13 cellular contexts compared by ENCODE assay signal in the genomic region with DNA sequence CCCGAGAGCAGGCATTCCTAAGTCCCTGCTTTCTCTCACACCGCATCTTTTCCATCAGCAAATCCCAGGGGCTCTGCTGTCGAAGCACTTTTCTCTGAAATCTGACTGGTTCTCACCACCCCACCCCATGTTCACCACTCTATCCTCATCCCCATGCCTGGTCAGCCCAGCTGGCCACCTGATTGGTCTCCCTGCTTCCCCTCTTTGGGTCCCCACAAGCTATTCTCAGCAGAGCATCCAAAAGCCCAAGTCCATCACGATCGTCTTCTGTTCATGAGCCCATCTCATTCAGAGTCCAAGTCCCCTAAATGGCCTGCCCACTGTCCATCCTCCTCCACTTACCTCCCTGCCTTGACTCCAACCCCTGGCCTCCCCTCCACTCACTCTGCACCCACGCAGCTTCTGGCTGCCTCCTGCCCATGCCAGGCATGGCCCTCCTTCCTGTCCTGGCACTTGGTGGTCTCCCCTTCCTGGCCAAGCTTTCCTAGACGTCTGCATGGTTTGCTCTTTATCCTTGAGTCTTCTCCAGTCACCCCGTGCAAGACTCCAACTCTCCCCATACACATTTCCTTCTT. TPM values are rescaled to one million over a fixed set of nuclear protein-coding genes. Genes with fewer than 3 reads are reported as not detected.
A peak's percentile ranks its signal among the peaks of the same experiment; 100 is the strongest.
DNase-seq lines count a peak whose midpoint lies in the region; ATAC-seq, FAIRE-seq and TF ChIP-seq lines count a peak whose summit lies in the region.
"Had no signal": no experiment of that assay in that cellular context is flagged by ENCODE, and none has a peak within 500 bp of the region (broad histone marks: within the 10 kb centered on the region; RNA-seq: fewer than 3 reads in every experiment).

No MANE protein-coding gene starts in this region.

- no peak for TF ChIP-seq RAD21 in HepG2 (CRISPR knock-in tag; IDR thresholded peaks at IDR 0.05)

- peak overlapping the region; percentile 88 for H3K4me3 Mint-ChIP-seq in glutamatergic neuron (ENCODE audit: unreplicated experiment)

- in situ Hi-C loops in HepG2 (cut with HindIII; ENCODE audit: extremely low pct_ligation_motif_present, low pct_unique_long_range_greater_than_20kb), result loop anchor here (10.0 to 25.0 kb wide), 2 partner anchors 246 to 1712 kb away; no protein-coding TSS in a partner anchor

- H3K27ac Mint-ChIP-seq in glutamatergic neuron (ENCODE audit: unreplicated experiment), result no peak overlapping the region

- TF ChIP-seq EP300 in HepG2 (IDR thresholded peaks at IDR 0.05; ENCODE audit: low read depth in 2 of 2, low read length in 2 of 2) (no peak), HepG2 (CRISPR knock-in tag; IDR thresholded peaks at IDR 0.05; ENCODE audit: borderline replicate concordance) (no peak)

- H3K4me3 ChIP-seq in HepG2 (replicated peaks in 1 of 3; ENCODE audit: insufficient read depth in 1 of 3, low read depth in 2 of 3, low read length in 3 of 3), result no peak overlapping the region; a peak in 1 of 6 replicates
- no peak overlapping the region for H3K4me3 ChIP-seq in right lobe of liver
- H3K4me3 ChIP-seq in OCI-LY3 (ENCODE audit: low read length), result peak overlapping the region; percentile 96
- no peak overlapping the region for H3K4me3 ChIP-seq in lower leg skin (ENCODE audit: low read depth, poor library complexity, severe bottlenecking)

- peaks cover 2 to 16% of the 10 kb centered on the region in 2 experiments; a peak in 3 of 5 replicates for H3K27me3 ChIP-seq in HepG2 (ENCODE audit: control insufficient read depth in 1 of 2, insufficient read depth in 2 of 2, low read length in 2 of 2)
- no peaks in the 10 kb centered on the region for H3K27me3 ChIP-seq in right lobe of liver
- H3K27me3 ChIP-seq in OCI-LY3 (ENCODE audit: low read depth, low read length), result peaks cover 13% of the 10 kb centered on the region
- H3K27me3 ChIP-seq: Peyer's patch had no signal

- H3K9me3 ChIP-seq in HepG2 (ENCODE audit: low read length) (no peaks in the 10 kb centered on the region), right lobe of liver (no peaks in the 10 kb centered on the region), OCI-LY3 (ENCODE audit: insufficient read depth, low read length) (no peaks in the 10 kb centered on the region)
- H3K9me3 ChIP-seq: gastroesophageal sphincter, Peyer's patch had no signal

- H3K9ac ChIP-seq in HepG2 (ENCODE audit: insufficient read depth, low read depth, low read length) (no peak overlapping the region), OCI-LY3 (ENCODE audit: low read length) (no peak overlapping the region)

- FAIRE-seq in HepG2 (lab: Jason Lieb, UNC), result no peak

- H2AFZ ChIP-seq in HepG2 (ENCODE audit: low read length), result no peak overlapping the region
- H2AFZ ChIP-seq in OCI-LY3 (ENCODE audit: low read depth, low read length), result 0 out of 2 replicates have a peak overlapping the region, but pooled peaks have one; percentile 76

- H3K36me3 ChIP-seq in HepG2 (replicated peaks in 1 of 2; ENCODE audit: control insufficient read depth in 1 of 2, insufficient read depth in 2 of 2, low read length in 2 of 2), result no peaks in the 10 kb centered on the region
- H3K36me3 ChIP-seq in right lobe of liver, result no peaks in the 10 kb centered on the region
- no peaks in the 10 kb centered on the region for H3K36me3 ChIP-seq in OCI-LY3 (replicated peaks; ENCODE audit: low read depth, low read length)
- H3K36me3 ChIP-seq: gastroesophageal sphincter, Peyer's patch had no signal

- TF ChIP-seq CTCF in HepG2 (CRISPR knock-in tag; IDR thresholded peaks at IDR 0.05) (no peak), right lobe of liver (IDR thresholded peaks at IDR 0.05) (no peak), OCI-LY3 (IDR thresholded peaks at IDR 0.05; ENCODE audit: low read depth, low read length) (no peak), glutamatergic neuron (IDR thresholded peaks at IDR 0.05; ENCODE audit: partially characterized antibody, unreplicated experiment) (no peak), lower leg skin (IDR thresholded peaks at IDR 0.05) (no peak)

- BruUV-seq in HepG2 (replicated peaks; lab: Mats Ljungman, UMichigan), result no TSS peak

- H4K20me1 ChIP-seq in HepG2 (ENCODE audit: insufficient read depth, low read length) (peaks cover 22% of the 10 kb centered on the region), OCI-LY3 (ENCODE audit: insufficient read depth, low read length) (peaks cover 16% of the 10 kb centered on the region)

- no peaks in the 10 kb centered on the region for H3K36me3 Mint-ChIP-seq in glutamatergic neuron (ENCODE audit: unreplicated experiment)

- TF ChIP-seq POLR2A in HepG2 (IDR thresholded peaks at IDR 0.05; ENCODE audit: insufficient read depth in 1 of 2, low read depth in 2 of 2, low read length in 2 of 2) (no peak), right lobe of liver (IDR thresholded peaks at IDR 0.05) (no peak), lower leg skin (IDR thresholded peaks at IDR 0.05) (no peak)

- intact Hi-C loops in HepG2 (cut with micrococcal nuclease; ENCODE audit: unreplicated experiment), result no loop called here
- intact Hi-C loops in right lobe of liver (cut with DNase I), result loop anchor here in 1 of 2 donors (5.0 to 10.0 kb wide), 2 partner anchors 118 to 246 kb away; no protein-coding TSS in a partner anchor
- intact Hi-C loops in lower leg skin (cut with DNase I; ENCODE audit: low total_unique reads), result loop anchor here (10.0 kb wide), 1 partner anchor 106 kb away; no protein-coding TSS in a partner anchor

- POLR2A ChIA-PET in HepG2 (lab: Yijun Ruan, JAX), result interaction anchor here (3.1 kb wide), 1 partner anchor 81 kb away, joined by 17 read pairs; the partner anchor contains the start of gene BNIP3

- DNase-seq in HepG2 (ENCODE audit: low spot score) (no peak), right lobe of liver (no peak), glutamatergic neuron (no peak), lower leg skin (ENCODE audit: low spot score in 2 of 2) (no peak)
- DNase-seq in stimulated activated CD4-positive, alpha-beta T cell treated with anti-CD3 and anti-CD28 coated beads, Interleukin-15, amount 100 ng/mL, for 24 hours, result no peak
- DNase-seq: activated CD4-positive, CD25-positive, alpha-beta regulatory T cell treated with anti-CD3 and anti-CD28 coated beads, Interleukin-2, amount 50 U/mL, for 72 hours; DMS79 treated with DMSO at 0.1 percent for 48 hours; NCI-H1930 had no signal

- H3K4me1 Mint-ChIP-seq in glutamatergic neuron (ENCODE audit: low read depth, unreplicated experiment), result peaks cover 15% of the 10 kb centered on the region

- CTCF ChIA-PET in HepG2 (lab: Yijun Ruan, JAX; ENCODE audit: low intra/inter-chr PET ratio, low total read pairs), result no interaction called here

- H3K4me2 ChIP-seq in HepG2 (ENCODE audit: low read depth, low read length) (peak overlapping the region; percentile 99), OCI-LY3 (ENCODE audit: low read length) (peak overlapping the region; percentile 96)

- H3K9me3 Mint-ChIP-seq in glutamatergic neuron (ENCODE audit: unreplicated experiment), result peaks cover 5% of the 10 kb centered on the region

- WGBS in HepG2 (ENCODE audit: low lambda C conversion rate), result 42% methylated on average over 8 of the region's 8 CpGs
- 61% methylated on average over 7 of the region's 8 CpGs for WGBS in right lobe of liver (ENCODE audit: insufficient coverage, low coverage, low lambda C conversion rate, missing lambda C conversion rate)
- WGBS in lower leg skin, 2 donors, result 75 to 76% methylated on average over 8 of the region's 8 CpGs

- H3K27ac ChIP-seq in HepG2 (ENCODE audit: extremely low read length, insufficient read depth, low read length) (no peak overlapping the region), right lobe of liver (no peak overlapping the region), OCI-LY3 (ENCODE audit: low read length) (no peak overlapping the region)

- H3K4me1 ChIP-seq in HepG2 (ENCODE audit: insufficient read depth, low read length) (peaks cover 59% of the 10 kb centered on the region), right lobe of liver (peaks cover 0 to 18% (median 4%) of the 10 kb centered on the region in 4 donors), OCI-LY3 (ENCODE audit: low read length) (peaks cover 12% of the 10 kb centered on the region; the same call in 1 of the 2 replicates)

- H3K79me2 ChIP-seq in HepG2 (ENCODE audit: insufficient read depth, low read length) (peaks cover 27% of the 10 kb centered on the region), OCI-LY3 (ENCODE audit: low read length) (peaks cover 31% of the 10 kb centered on the region)

- ATAC-seq in HepG2 (no peak), right lobe of liver (no peak), GM21786 (IDR thresholded peaks at IDR 0.05; ENCODE audit: unreplicated experiment) (no peak), GM19452 (IDR thresholded peaks at IDR 0.05; ENCODE audit: unreplicated experiment) (no peak)
- ATAC-seq: gastroesophageal sphincter had no signal

- peaks cover 5% of the 10 kb centered on the region for H3K27me3 Mint-ChIP-seq in glutamatergic neuron (ENCODE audit: unreplicated experiment)

TF ChIP-seq in HepG2, 621 proteins besides CTCF, POLR2A, EP300 and RAD21 (continues in another document):
- TF ChIP-seq ATF7-NPFF (CRISPR knock-in tag; IDR thresholded peaks at IDR 0.05; ENCODE audit: low read depth) (no peak), ATAD3A (CRISPR knock-in tag; IDR thresholded peaks at IDR 0.05) (no peak)

RNA-seq across cellular contexts. Expression of gene PPP2R2D, which starts 1.6 kb away (rescaled TPM):
- total RNA-seq in HepG2 (2016; rRNA removed; fragmentation: Illumina TruSeq; extraction: Trizol) (33.2 and 34.4 TPM in 2 replicates), right lobe of liver (10 to 100 TPM; 10.9 to 16.6 (median 14.3) TPM), glutamatergic neuron (ENCODE audit: unreplicated experiment) (42.8 TPM), lower leg skin (10 to 100 TPM; 23.9 to 48.6 (median 36.7) TPM)
- total RNA-seq in HepG2 (2016; cell fraction: cytosol; rRNA removed; fragmentation: Illumina TruSeq; extraction: Trizol; ENCODE audit: low read depth), result 47.7 and 48.9 TPM in 2 replicates
- total RNA-seq in HepG2 (2016; cell fraction: insoluble cytoplasmic fraction; rRNA removed; fragmentation: Illumina TruSeq; extraction: Trizol), result 31.4 and 33.7 TPM in 2 replicates
- total RNA-seq in HepG2 (2016; cell fraction: membrane; rRNA removed; fragmentation: Illumina TruSeq; extraction: Trizol), result 86.0 and 86.6 TPM in 2 replicates
- 29.7 and 31.1 TPM in 2 replicates for total RNA-seq in HepG2 (2016; cell fraction: nucleus; rRNA removed; fragmentation: Illumina TruSeq; extraction: Trizol)
- polyA plus RNA-seq in HepG2 (2011; rRNA removed), result 32.7 TPM in 2 replicates
- polyA plus RNA-seq in HepG2 (2011; cell fraction: cytosol; rRNA removed), result 31.1 and 33.7 TPM in 2 replicates
- 42.0 and 48.5 TPM in 2 replicates for polyA plus RNA-seq in HepG2 (2011; cell fraction: nucleus; rRNA removed)
- polyA plus RNA-seq in HepG2 (2012), result 26.5 and 33.1 TPM in 2 replicates
- polyA plus RNA-seq in HepG2 (2016; cell fraction: cytosol; fragmentation: Illumina TruSeq; extraction: Trizol; ENCODE audit: low read depth), result 64.7 and 70.1 TPM in 2 replicates
- polyA plus RNA-seq in HepG2 (2016; cell fraction: insoluble cytoplasmic fraction; fragmentation: Illumina TruSeq; extraction: Trizol; ENCODE audit: low read depth), result 40.4 and 47.0 TPM in 2 replicates
- polyA plus RNA-seq in HepG2 (2016; cell fraction: membrane; fragmentation: Illumina TruSeq; extraction: Trizol; ENCODE audit: low read depth), result 94.1 and 94.6 TPM in 2 replicates
- 53.3 and 54.4 TPM in 2 replicates for polyA plus RNA-seq in HepG2 (2016; cell fraction: nucleus; fragmentation: Illumina TruSeq; extraction: Trizol; ENCODE audit: insufficient read depth, low read depth)
- polyA minus RNA-seq in HepG2 (2011; rRNA and poly(A)+ RNA removed; ENCODE audit: low replicate concordance), result 40.2 and 62.1 TPM in 2 replicates
- polyA minus RNA-seq in HepG2 (2011; cell fraction: cytosol; rRNA and poly(A)+ RNA removed), result 16.4 and 18.6 TPM in 2 replicates
- polyA minus RNA-seq in HepG2 (2011; cell fraction: nucleus; rRNA and poly(A)+ RNA removed), result 44.7 and 44.8 TPM in 2 replicates
